ENCODE assay signal across 8 cellular contexts in genomic region chr1:156742017-156742416, GRCh38. TPM values are rescaled to one million over a fixed set of nuclear protein-coding genes. Genes with fewer than 3 reads are reported as not detected.
DNase-seq lines count a peak whose midpoint lies in the region; ATAC-seq and TF ChIP-seq lines count a peak whose summit lies in the region.

No MANE protein-coding gene starts in this region.

- H2AFZ ChIP-seq in OCI-LY3 (ENCODE audit: low read depth, low read length) (no peak overlapping the region), parathyroid adenoma (no peak overlapping the region)

- peaks cover 26% of the 10 kb centered on the region for H3K4me1 ChIP-seq in OCI-LY3 (ENCODE audit: low read length)
- peaks cover 24% of the 10 kb centered on the region for H3K4me1 ChIP-seq in ectodermal cell (ENCODE audit: control insufficient read depth, insufficient read depth, low read length)
- H3K4me1 ChIP-seq in parathyroid adenoma = peaks cover 9% of the 10 kb centered on the region

- H3K36me3 Mint-ChIP-seq in Calu3 (ENCODE audit: insufficient read depth, unreplicated experiment) = peaks cover 87% of the 10 kb centered on the region

- H3K36me3 ChIP-seq in OCI-LY3 (replicated peaks; ENCODE audit: low read depth, low read length) (peaks cover 49% of the 10 kb centered on the region), ectodermal cell (ENCODE audit: control insufficient read depth, insufficient read depth, low read length) (peaks cover 18% of the 10 kb centered on the region), parathyroid adenoma (ENCODE audit: control insufficient read depth, insufficient read depth, low read length) (no peaks in the 10 kb centered on the region)

- no peaks in the 10 kb centered on the region for H3K27me3 Mint-ChIP-seq in Calu3 (ENCODE audit: unreplicated experiment)

- no peaks in the 10 kb centered on the region for H3K9me3 Mint-ChIP-seq in Calu3 (ENCODE audit: low read depth, unreplicated experiment)

- BruUV-seq in Calu3 (replicated peaks; lab: Mats Ljungman, UMichigan) = no TSS peak

- DNase-seq in Calu3 (no peak), cortex of kidney (lab: John Stamatoyannopoulos, UW) (no peak), islet precursor cell (no peak), NCI-H2227 (lab: John Stamatoyannopoulos, UW; ENCODE audit: unreplicated experiment) (no peak)

- H3K4me1 Mint-ChIP-seq in Calu3 (ENCODE audit: low read depth, unreplicated experiment) = peaks cover 58% of the 10 kb centered on the region

- CTCF ChIA-PET in Calu3 (lab: Charles Lee) = interaction anchor here (1.9 kb wide), 1 partner anchor 10 kb away, joined by 9 read pairs; the partner anchor contains the start of gene HDGF

- peak overlapping the region; percentile 96 for H3K4me3 Mint-ChIP-seq in Calu3 (ENCODE audit: low read depth, unreplicated experiment)

- no peak overlapping the region for H3K9ac ChIP-seq in OCI-LY3 (ENCODE audit: low read length)
- no peak overlapping the region for H3K9ac ChIP-seq in parathyroid adenoma

- peak overlapping the region; percentile 74 for H3K27ac Mint-ChIP-seq in Calu3 (ENCODE audit: unreplicated experiment)

- ATAC-seq in HG03520 (IDR thresholded peaks at IDR 0.05; ENCODE audit: unreplicated experiment) = no peak

- intact Hi-C loops in Calu3 (cut with micrococcal nuclease; ENCODE audit: unreplicated experiment) = no loop called here

- H3K27ac ChIP-seq in OCI-LY3 (ENCODE audit: low read length) (peak overlapping the region; percentile 81), ectodermal cell (ENCODE audit: insufficient read depth, low read depth, low read length, poor library complexity, severe bottlenecking) (peak overlapping the region; percentile 63), parathyroid adenoma (peak overlapping the region; percentile 92)

- H3K4me2 ChIP-seq in OCI-LY3 (ENCODE audit: low read length) (peak overlapping the region; percentile 75), parathyroid adenoma (ENCODE audit: low read length) (peak overlapping the region; percentile 74)

- H4K20me1 ChIP-seq in OCI-LY3 (ENCODE audit: insufficient read depth, low read length) = peaks cover 16% of the 10 kb centered on the region

- peak overlapping the region; percentile 83; the same call in 1 of the 2 replicates for H3K4me3 ChIP-seq in OCI-LY3 (ENCODE audit: low read length)
- H3K4me3 ChIP-seq in ectodermal cell (ENCODE audit: insufficient read depth, low read depth, low read length) = no peak overlapping the region
- H3K4me3 ChIP-seq in parathyroid adenoma (ENCODE audit: low read depth, low read length) = peak overlapping the region; percentile 92

- H3K9me3 ChIP-seq in OCI-LY3 (ENCODE audit: insufficient read depth, low read length) (no peaks in the 10 kb centered on the region), ectodermal cell (ENCODE audit: control insufficient read depth, low read length) (no peaks in the 10 kb centered on the region), parathyroid adenoma (ENCODE audit: control insufficient read depth, low read length) (no peaks in the 10 kb centered on the region)

- 94 to 99% methylated on average over 3 of the region's 3 CpGs for WGBS in ectodermal cell, 2 experiments

- H3K27me3 ChIP-seq in OCI-LY3 (ENCODE audit: low read depth, low read length) = no peaks in the 10 kb centered on the region
- H3K27me3 ChIP-seq in ectodermal cell (ENCODE audit: control insufficient read depth, insufficient read depth, low read length, poor library complexity, severe bottlenecking) = no peaks in the 10 kb centered on the region
- no peaks in the 10 kb centered on the region for H3K27me3 ChIP-seq in parathyroid adenoma (ENCODE audit: control insufficient read depth, insufficient read depth, low read length)

- no peak for TF ChIP-seq CTCF in Calu3 (IDR thresholded peaks at IDR 0.05; ENCODE audit: unreplicated experiment)
- TF ChIP-seq CTCF in OCI-LY3 (IDR thresholded peaks at IDR 0.05; ENCODE audit: low read depth, low read length) = no peak
- TF ChIP-seq CTCF in parathyroid adenoma (IDR thresholded peaks at IDR 0.05) = no peak

- H3K79me2 ChIP-seq in OCI-LY3 (ENCODE audit: low read length) = peaks cover 53% of the 10 kb centered on the region
- peaks cover 2% of the 10 kb centered on the region for H3K79me2 ChIP-seq in parathyroid adenoma

RNA-seq across cellular contexts. Expression of gene MRPL24, which starts 1.1 kb away (rescaled TPM):
- total RNA-seq in Calu3 (2022) = 130 and 138 TPM in 2 replicates
- 30.4 TPM for polyA plus RNA-seq in ectodermal cell (2013, experiment 1 of 4)
- 35.6 TPM for polyA plus RNA-seq in ectodermal cell (2013, experiment 2 of 4)
- 32.6 TPM for polyA plus RNA-seq in ectodermal cell (2013, experiment 3 of 4)
- polyA plus RNA-seq in ectodermal cell (2013, experiment 4 of 4) = 33.5 TPM

RNA-seq across cellular contexts. Expression of gene HDGF, which starts 9.5 kb away (rescaled TPM):
- 437 and 470 TPM in 2 replicates for total RNA-seq in Calu3 (2022)
- polyA plus RNA-seq in ectodermal cell (2013, experiment 1 of 4) = 528 TPM
- 490 TPM for polyA plus RNA-seq in ectodermal cell (2013, experiment 2 of 4)
- 359 TPM for polyA plus RNA-seq in ectodermal cell (2013, experiment 3 of 4)
- polyA plus RNA-seq in ectodermal cell (2013, experiment 4 of 4) = 394 TPM

RNA-seq across cellular contexts. Expression of gene ISG20L2, which starts 13.5 kb away (rescaled TPM):
- 60.9 and 61.6 TPM in 2 replicates for total RNA-seq in Calu3 (2022)
- polyA plus RNA-seq in ectodermal cell (2013, experiment 1 of 4) = 53.3 TPM
- polyA plus RNA-seq in ectodermal cell (2013, experiment 2 of 4) = 51.6 TPM
- 30.4 TPM for polyA plus RNA-seq in ectodermal cell (2013, experiment 3 of 4)
- polyA plus RNA-seq in ectodermal cell (2013, experiment 4 of 4) = 36.2 TPM

RNA-seq across cellular contexts. Expression of gene METTL25B, which starts 13.7 kb away (rescaled TPM):
- 52.7 and 63.8 TPM in 2 replicates for total RNA-seq in Calu3 (2022)
- 36.4 TPM for polyA plus RNA-seq in ectodermal cell (2013, experiment 1 of 4)
- 38.3 TPM for polyA plus RNA-seq in ectodermal cell (2013, experiment 2 of 4)
- 38.8 TPM for polyA plus RNA-seq in ectodermal cell (2013, experiment 3 of 4)
- polyA plus RNA-seq in ectodermal cell (2013, experiment 4 of 4) = 44.8 TPM

RNA-seq across cellular contexts. Expression of gene PRCC, which starts 25.3 kb away (rescaled TPM):
- 72.8 and 80.4 TPM in 2 replicates for total RNA-seq in Calu3 (2022)
- polyA plus RNA-seq in ectodermal cell (2013, experiment 1 of 4) = 120 TPM
- 111 TPM for polyA plus RNA-seq in ectodermal cell (2013, experiment 2 of 4)
- polyA plus RNA-seq in ectodermal cell (2013, experiment 3 of 4) = 81.7 TPM
- polyA plus RNA-seq in ectodermal cell (2013, experiment 4 of 4) = 100 TPM
